In genomic region chr2:175166216-175166824, GRCh38 we compare ENCODE assay signal across 10 cellular contexts. TPM values are rescaled to one million over a fixed set of nuclear protein-coding genes. Genes with fewer than 3 reads are reported as not detected.
A peak's percentile ranks its signal among the peaks of the same experiment; 100 is the strongest.
DNase-seq lines count a peak whose midpoint lies in the region; ATAC-seq and TF ChIP-seq lines count a peak whose summit lies in the region.
"Had no signal": no experiment of that assay in that cellular context is flagged by ENCODE, and none has a peak within 500 bp of the region (broad histone marks: within the 10 kb centered on the region; RNA-seq: fewer than 3 reads in every experiment).

No MANE protein-coding gene starts in this region.

- H3K27me3 Mint-ChIP-seq in activated T-cell treated with anti-CD3 and anti-CD28 coated beads, Interleukin-2, amount 50 U/mL, for 4 hours (ENCODE audit: low read depth) = no peaks in the 10 kb centered on the region

- peaks cover 7% of the 10 kb centered on the region for H3K36me3 ChIP-seq in WERI-Rb-1
- no peaks in the 10 kb centered on the region for H3K36me3 ChIP-seq in hepatocyte (replicated peaks; ENCODE audit: insufficient read depth, low read depth)
- no peaks in the 10 kb centered on the region for H3K36me3 ChIP-seq in stomach smooth muscle (ENCODE audit: control insufficient read depth in 2 of 2, insufficient read depth in 2 of 2, low read length in 2 of 2)

- 24% methylated on average over 9 of the region's 9 CpGs for WGBS in hepatocyte (ENCODE audit: low lambda C conversion rate, missing lambda C conversion rate)

- H3K27me3 ChIP-seq in WERI-Rb-1 (ENCODE audit: insufficient read depth, low read depth, severe bottlenecking) = no peaks in the 10 kb centered on the region
- no peaks in the 10 kb centered on the region for H3K27me3 ChIP-seq in hepatocyte
- H3K27me3 ChIP-seq in stomach smooth muscle (ENCODE audit: control insufficient read depth in 1 of 2, insufficient read depth in 2 of 2, low read length in 2 of 2) = no peaks in the 10 kb centered on the region

- H3K36me3 Mint-ChIP-seq in activated T-cell treated with anti-CD3 and anti-CD28 coated beads, Interleukin-2, amount 50 U/mL, for 4 hours (ENCODE audit: insufficient read depth) = no peaks in the 10 kb centered on the region

- H3K4me1 Mint-ChIP-seq in activated T-cell treated with anti-CD3 and anti-CD28 coated beads, Interleukin-2, amount 50 U/mL, for 4 hours (ENCODE audit: low read depth) = peaks cover 58% of the 10 kb centered on the region

- H3K27ac ChIP-seq in WERI-Rb-1 = no peak overlapping the region; the same call in 1 of the 2 replicates
- peak overlapping the region; percentile 92 for H3K27ac ChIP-seq in hepatocyte
- no peak overlapping the region for H3K27ac ChIP-seq in stomach smooth muscle (ENCODE audit: low read length)

- H3K79me2 ChIP-seq in hepatocyte = peaks cover 73% of the 10 kb centered on the region

- H3K4me3 ChIP-seq in WERI-Rb-1 (ENCODE audit: low read depth, low read length) = peak overlapping the region; percentile 99
- H3K4me3 ChIP-seq in hepatocyte = peak overlapping the region; percentile 98
- H3K4me3 ChIP-seq in stomach smooth muscle (ENCODE audit: low read length in 2 of 2) = peak overlapping the region; percentile 100

- peaks cover 5% of the 10 kb centered on the region for H3K4me1 ChIP-seq in hepatocyte (ENCODE audit: insufficient read depth)
- no peaks in the 10 kb centered on the region for H3K4me1 ChIP-seq in stomach smooth muscle (ENCODE audit: control insufficient read depth, insufficient read depth, low read length)

- peak overlapping the region; percentile 100 for H3K4me3 Mint-ChIP-seq in activated T-cell treated with anti-CD3 and anti-CD28 coated beads, Interleukin-2, amount 50 U/mL, for 4 hours

- no peak for DNase-seq in activated T-cell treated with anti-CD3 and anti-CD28 coated beads, Interleukin-2, amount 50 U/mL, for 4 hours
- DNase-seq in activated T-cell treated with anti-CD3 and anti-CD28 coated beads for 4 hours (no peak), WERI-Rb-1 (no peak), hepatocyte (ENCODE audit: low spot score) (no peak), cerebellar nuclear complex (lab: John Stamatoyannopoulos, UW) (no peak)
- DNase-seq: central memory CD4-positive, alpha-beta T cell; NCI-H524 treated with DMSO at 0.1 percent for 48 hours had no signal

- H3K9me2 ChIP-seq in hepatocyte (replicated peaks; ENCODE audit: insufficient read depth) = no peaks in the 10 kb centered on the region

- no peaks in the 10 kb centered on the region for H3K9me3 ChIP-seq in WERI-Rb-1 (ENCODE audit: severe bottlenecking)
- H3K9me3 ChIP-seq in hepatocyte (ENCODE audit: low read depth) = no peaks in the 10 kb centered on the region
- H3K9me3 ChIP-seq in stomach smooth muscle (ENCODE audit: control insufficient read depth in 2 of 2, low read length in 2 of 2) = no peaks in the 10 kb centered on the region

- TF ChIP-seq CTCF in WERI-Rb-1 (IDR thresholded peaks at IDR 0.05; ENCODE audit: low read depth, low read length) (no peak), hepatocyte (IDR thresholded peaks at IDR 0.05; ENCODE audit: poor library complexity) (no peak)

- peaks cover 23% of the 10 kb centered on the region for H4K20me1 ChIP-seq in hepatocyte (ENCODE audit: insufficient read depth, poor library complexity, severe bottlenecking)

- peak overlapping the region; percentile 75 for H3K4me2 ChIP-seq in hepatocyte

- peak overlapping the region in 1 of 2 donors; percentile 99 for H3K9ac ChIP-seq in stomach smooth muscle (ENCODE audit: low read length in 2 of 2)

- no peak overlapping the region for H2AFZ ChIP-seq in hepatocyte

- no peaks in the 10 kb centered on the region for H3K9me3 Mint-ChIP-seq in activated T-cell treated with anti-CD3 and anti-CD28 coated beads, Interleukin-2, amount 50 U/mL, for 4 hours

- ATAC-seq in activated T-cell treated with anti-CD3 and anti-CD28 coated beads, Interleukin-2, amount 50 U/mL, for 4 hours = no peak
- ATAC-seq in HG02642 (IDR thresholded peaks at IDR 0.05; ENCODE audit: poor library complexity, unreplicated experiment) = no peak
- ATAC-seq in GM18502 (IDR thresholded peaks at IDR 0.05; ENCODE audit: poor library complexity, unreplicated experiment) = no peak

RNA-seq across cellular contexts. Expression of gene ATF2, which starts 1.7 kb away (rescaled TPM):
- 10 to 100 TPM; 34.1 to 41.4 (median 37.6) TPM for total RNA-seq in activated T-cell treated with anti-CD3 and anti-CD28 coated beads, Interleukin-2, amount 50 U/mL, for 4 hours
- 52.1 and 53.5 TPM in 2 replicates for total RNA-seq in hepatocyte
- polyA plus RNA-seq in hepatocyte = 23.0 and 24.0 TPM in 2 replicates

RNA-seq across cellular contexts. Expression of gene ATP5MC3, which starts 15.2 kb away (rescaled TPM):
- total RNA-seq in activated T-cell treated with anti-CD3 and anti-CD28 coated beads, Interleukin-2, amount 50 U/mL, for 4 hours = 100 to 1,000 TPM; 348 to 407 (median 371) TPM
- 281 and 286 TPM in 2 replicates for total RNA-seq in hepatocyte
- polyA plus RNA-seq in hepatocyte = 529 and 563 TPM in 2 replicates
